10 cellular contexts compared by ENCODE assay signal in the genomic region with DNA sequence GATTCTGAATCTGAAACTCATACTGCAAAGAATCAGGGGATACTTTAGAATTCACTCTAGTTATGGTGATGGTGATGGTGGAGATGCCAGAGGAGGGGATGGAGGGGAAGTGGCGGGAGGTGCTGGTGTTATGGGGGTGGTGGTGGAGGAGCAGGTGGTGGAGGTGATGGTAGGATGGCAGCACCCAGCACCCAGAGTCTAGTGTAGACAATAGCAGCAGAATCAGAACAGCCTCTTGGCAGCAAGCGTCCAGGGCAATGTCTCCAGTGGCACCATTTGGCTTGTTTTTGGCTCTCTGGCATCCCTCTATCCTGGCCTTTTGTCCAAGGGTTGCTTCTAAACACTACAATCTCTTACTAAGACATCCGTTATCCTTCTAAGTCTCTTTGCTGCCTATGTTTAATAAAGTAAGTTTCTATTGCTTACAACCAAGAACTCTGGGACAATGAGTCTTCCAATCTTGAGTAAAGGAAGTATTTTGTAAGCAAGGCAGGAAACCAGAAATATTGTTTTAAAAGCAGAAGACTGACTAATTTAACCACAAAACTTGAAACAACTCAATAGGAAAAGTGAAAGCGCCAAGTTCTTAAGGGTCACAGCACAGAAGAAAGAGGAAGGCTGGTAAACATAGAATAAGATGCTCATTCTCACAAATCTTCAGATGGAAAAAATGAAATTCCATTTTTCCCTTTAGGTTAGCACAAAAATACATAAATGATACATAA. TPM values are rescaled to one million over a fixed set of nuclear protein-coding genes. Genes with fewer than 3 reads are reported as not detected.
A peak's percentile ranks its signal among the peaks of the same experiment; 100 is the strongest.
DNase-seq lines count a peak whose midpoint lies in the region; ATAC-seq, FAIRE-seq and TF ChIP-seq lines count a peak whose summit lies in the region.
"Had no signal": no experiment of that assay in that cellular context is flagged by ENCODE, and none has a peak within 500 bp of the region (broad histone marks: within the 10 kb centered on the region; RNA-seq: fewer than 3 reads in every experiment).

No MANE protein-coding gene starts in this region.

- no peak overlapping the region for H3K4me3 ChIP-seq in endothelial cell of umbilical vein (replicated peaks in 1 of 3; ENCODE audit: insufficient read depth in 1 of 3, low read depth in 1 of 3, low read length in 3 of 3)
- no peak overlapping the region for H3K4me3 ChIP-seq in thymus (ENCODE audit: low read length)
- H3K4me3 ChIP-seq: gastrocnemius medialis had no signal

- POLR2A ChIA-PET in endothelial cell of umbilical vein (lab: Charles Lee) = no interaction called here

- H3K4me2 ChIP-seq in endothelial cell of umbilical vein (ENCODE audit: insufficient read depth, low read length) = no peak overlapping the region

- no peak overlapping the region for H3K27ac ChIP-seq in endothelial cell of umbilical vein (ENCODE audit: insufficient read depth, low read depth, low read length)
- H3K27ac ChIP-seq in thymus (ENCODE audit: low read depth) = peak overlapping the region; percentile 22
- H3K27ac ChIP-seq: gastrocnemius medialis had no signal

- BruUV-seq in endothelial cell of umbilical vein (replicated peaks; lab: Mats Ljungman, UMichigan) = no TSS peak

- no peak overlapping the region for H2AFZ ChIP-seq in endothelial cell of umbilical vein (ENCODE audit: low read depth, low read length)

- TF ChIP-seq CTCF in endothelial cell of umbilical vein (IDR thresholded peaks at IDR 0.05; ENCODE audit: extremely low read depth in 1 of 2, insufficient read depth in 1 of 2, low read depth in 1 of 2, low read length in 2 of 2) (no peak), nephron progenitor cell (IDR thresholded peaks at IDR 0.05) (no peak)

- peaks cover 6% of the 10 kb centered on the region for H3K9me3 Mint-ChIP-seq in activated naive CD4-positive, alpha-beta T cell treated with anti-CD3 and anti-CD28 coated beads, Interleukin-2, amount 10 ng/mL, durations not matched to agents 7 days and 5 days
- H3K9me3 Mint-ChIP-seq in nephron progenitor cell = peaks cover 3% of the 10 kb centered on the region

- no peaks in the 10 kb centered on the region for H3K36me3 ChIP-seq in endothelial cell of umbilical vein (ENCODE audit: control insufficient read depth in 2 of 2, extremely low read depth in 1 of 2, insufficient read depth in 2 of 2, low read length in 2 of 2)
- H3K36me3 ChIP-seq in thymus (ENCODE audit: control insufficient read depth, insufficient read depth) = no peaks in the 10 kb centered on the region
- H3K36me3 ChIP-seq: gastrocnemius medialis had no signal

- H3K4me1 ChIP-seq in endothelial cell of umbilical vein (ENCODE audit: control insufficient read depth, extremely low read depth, insufficient read depth, low read length) = no peaks in the 10 kb centered on the region
- peaks cover 16% of the 10 kb centered on the region for H3K4me1 ChIP-seq in thymus (ENCODE audit: control insufficient read depth, insufficient read depth, low read length)

- no peak for ATAC-seq in GM18873 (IDR thresholded peaks at IDR 0.05; ENCODE audit: low FRiP score, unreplicated experiment)
- no peak for ATAC-seq in HG02763 (IDR thresholded peaks at IDR 0.05; ENCODE audit: unreplicated experiment)
- ATAC-seq: gastrocnemius medialis had no signal

- no peak overlapping the region for H3K9ac ChIP-seq in endothelial cell of umbilical vein (replicated peaks; ENCODE audit: extremely low read depth, insufficient read depth, low read length)

- dilution Hi-C loops in endothelial cell of umbilical vein (cut with MboI; ENCODE audit: extremely low pct_ligation_motif_present, low sequenced_read_pairs) = no loop called here

- peaks cover 9% of the 10 kb centered on the region for H3K36me3 Mint-ChIP-seq in activated naive CD4-positive, alpha-beta T cell treated with anti-CD3 and anti-CD28 coated beads, Interleukin-2, amount 10 ng/mL, durations not matched to agents 7 days and 5 days
- no peaks in the 10 kb centered on the region for H3K36me3 Mint-ChIP-seq in nephron progenitor cell (ENCODE audit: low read depth)

- H3K9me3 ChIP-seq in endothelial cell of umbilical vein (replicated peaks; ENCODE audit: control insufficient read depth, insufficient read depth, low read length) (no peaks in the 10 kb centered on the region), thymus (ENCODE audit: control insufficient read depth) (no peaks in the 10 kb centered on the region)
- H3K9me3 ChIP-seq: gastrocnemius medialis had no signal

- FAIRE-seq in endothelial cell of umbilical vein (lab: Jason Lieb, UNC) = no peak

- H3K79me2 ChIP-seq in endothelial cell of umbilical vein (ENCODE audit: control insufficient read depth, insufficient read depth, low read length) = no peaks in the 10 kb centered on the region

- no peaks in the 10 kb centered on the region for H3K27me3 Mint-ChIP-seq in activated naive CD4-positive, alpha-beta T cell treated with anti-CD3 and anti-CD28 coated beads, Interleukin-2, amount 10 ng/mL, durations not matched to agents 7 days and 5 days
- no peaks in the 10 kb centered on the region for H3K27me3 Mint-ChIP-seq in nephron progenitor cell (ENCODE audit: low read depth, poor library complexity)

- 47% methylated on average over 4 of the region's 4 CpGs for WGBS in thymus

- H3K9me1 ChIP-seq in endothelial cell of umbilical vein (replicated peaks; ENCODE audit: control insufficient read depth, extremely low read depth, insufficient read depth, low read length) = no peaks in the 10 kb centered on the region

- CTCF ChIA-PET in activated naive CD4-positive, alpha-beta T cell treated with anti-CD3 and anti-CD28 coated beads, Interleukin-2, amount 10 ng/mL, durations not matched to agents 7 days and 5 days (lab: Charles Lee) = interaction anchor here (2.7 kb wide), 1 partner anchor 210 kb away, joined by 6 read pairs; no protein-coding TSS in a partner anchor
- CTCF ChIA-PET in endothelial cell of umbilical vein (lab: Charles Lee) = no interaction called here

- H3K4me3 Mint-ChIP-seq in activated naive CD4-positive, alpha-beta T cell treated with anti-CD3 and anti-CD28 coated beads, Interleukin-2, amount 10 ng/mL, durations not matched to agents 7 days and 5 days = peak overlapping the region; percentile 20
- H3K4me3 Mint-ChIP-seq in nephron progenitor cell = no peak overlapping the region

- no peaks in the 10 kb centered on the region for H3K27me3 ChIP-seq in endothelial cell of umbilical vein (ENCODE audit: control insufficient read depth in 2 of 2, insufficient read depth in 2 of 2, low read length in 2 of 2)
- H3K27me3 ChIP-seq in thymus (ENCODE audit: control insufficient read depth, insufficient read depth) = no peaks in the 10 kb centered on the region
- H3K27me3 ChIP-seq: gastrocnemius medialis had no signal

- H4K20me1 ChIP-seq in endothelial cell of umbilical vein (replicated peaks; ENCODE audit: control insufficient read depth, extremely low read depth, insufficient read depth, low read length) = no peaks in the 10 kb centered on the region

- H3K4me1 Mint-ChIP-seq in activated naive CD4-positive, alpha-beta T cell treated with anti-CD3 and anti-CD28 coated beads, Interleukin-2, amount 10 ng/mL, durations not matched to agents 7 days and 5 days = peaks cover 77% of the 10 kb centered on the region
- H3K4me1 Mint-ChIP-seq in nephron progenitor cell = peaks cover 65% of the 10 kb centered on the region

- TF ChIP-seq POLR2A in endothelial cell of umbilical vein (IDR thresholded peaks at IDR 0.05; ENCODE audit: low read depth, low read length) = no peak

- intact Hi-C loops in endothelial cell of umbilical vein (cut with micrococcal nuclease) = no loop called here

- DNase-seq in activated naive CD4-positive, alpha-beta T cell treated with anti-CD3 and anti-CD28 coated beads, Interleukin-2, amount 10 ng/mL, durations not matched to agents 7 days and 5 days = no peak
- DNase-seq in activated naive CD4-positive, alpha-beta T cell treated with Interleukin-2 at 50 U/mL for 16 hours = no peak
- peak; percentile 94 for DNase-seq in SIG-M5 treated with dmso at 0.1 percent for 504 hours (lab: John Stamatoyannopoulos, UW; ENCODE audit: unreplicated experiment)
- no peak for DNase-seq in endothelial cell of umbilical vein (ENCODE audit: low read depth, low spot score)
- DNase-seq in nephron progenitor cell = no peak
- DNase-seq: C1 segment of cervical spinal cord, gastrocnemius medialis had no signal

- H3K27ac Mint-ChIP-seq in activated naive CD4-positive, alpha-beta T cell treated with anti-CD3 and anti-CD28 coated beads, Interleukin-2, amount 10 ng/mL, durations not matched to agents 7 days and 5 days = peak overlapping the region; percentile 94
- H3K27ac Mint-ChIP-seq in nephron progenitor cell = no peak overlapping the region

TF ChIP-seq in endothelial cell of umbilical vein, 7 proteins besides CTCF, POLR2A, EP300 and RAD21:
- TF ChIP-seq EZH2 (IDR thresholded peaks at IDR 0.05; ENCODE audit: borderline replicate concordance, low read depth, low read length, severe bottlenecking) (no peak), FOS (IDR thresholded peaks at IDR 0.05; ENCODE audit: borderline replicate concordance, insufficient read depth, low read length) (peak; percentile 15), JUN (IDR thresholded peaks at IDR 0.05; ENCODE audit: borderline replicate concordance, insufficient read depth, insufficient read length, low read depth) (no peak)

RNA-seq across cellular contexts. Expression of a gene that starts 42.4 kb away (rescaled TPM):
- not detected in 2 replicates for total RNA-seq in endothelial cell of umbilical vein
- not detected in 2 replicates for polyA plus RNA-seq in endothelial cell of umbilical vein
- polyA plus RNA-seq in endothelial cell of umbilical vein (2011; cell fraction: cytosol; rRNA removed) = not detected in 2 replicates
- polyA plus RNA-seq in endothelial cell of umbilical vein (2011; cell fraction: nucleus; rRNA removed) = not detected in 2 replicates
- polyA plus RNA-seq in endothelial cell of umbilical vein (2012) = not detected in 2 replicates
- polyA minus RNA-seq in endothelial cell of umbilical vein = not detected in 2 replicates
- not detected for polyA minus RNA-seq in endothelial cell of umbilical vein (2011; cell fraction: cytosol; rRNA and poly(A)+ RNA removed)
- not detected in 2 replicates for polyA minus RNA-seq in endothelial cell of umbilical vein (2011; cell fraction: nucleus; rRNA and poly(A)+ RNA removed)
- 0.39 TPM for polyA plus RNA-seq in thymus
